In the genomic region with DNA sequence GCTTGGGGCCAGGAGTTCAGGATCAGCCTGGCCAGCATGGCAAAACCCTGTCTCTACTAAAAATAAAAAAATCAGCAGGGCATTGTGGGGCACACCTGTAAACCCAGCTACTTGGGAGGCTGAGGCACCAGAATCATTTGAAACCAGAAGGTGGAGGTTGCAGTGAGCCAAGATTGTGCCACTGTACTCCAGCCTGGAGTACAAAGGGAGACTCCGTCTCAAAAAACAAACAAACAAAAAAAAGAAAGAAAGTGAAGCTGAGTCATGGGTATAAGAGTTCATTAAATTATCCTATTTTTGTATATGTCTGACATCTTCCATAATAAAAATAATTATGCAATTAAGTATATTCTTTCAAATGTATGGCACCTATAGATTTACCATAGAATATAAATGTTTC, we compare ENCODE assay signal across 9 cellular contexts.
"Had no signal": no experiment of that assay in that cellular context is flagged by ENCODE, and none has a peak within 500 bp of the region (broad histone marks: within the 10 kb centered on the region; RNA-seq: fewer than 3 reads in every experiment).

No MANE protein-coding gene starts in this region.

- H3K4me3 Mint-ChIP-seq: HFFc6, IgD-negative memory B cell had no signal

- ATAC-seq: HCT116 had no signal

- H3K36me3 Mint-ChIP-seq: IgD-negative memory B cell had no signal

- H3K27ac ChIP-seq: GM23248 had no signal

- H3K9me3 ChIP-seq: HAP-1 had no signal

- H3K4me1 ChIP-seq: HAP-1 had no signal

- H3K27ac Mint-ChIP-seq: HFFc6, IgD-negative memory B cell had no signal

- H3K9ac ChIP-seq: GM23248 had no signal

- H3K4me1 Mint-ChIP-seq: IgD-negative memory B cell had no signal

- H3K4me3 ChIP-seq: GM23248, HAP-1 had no signal

- FAIRE-seq: HTR-8/SVneo had no signal

- H3K27me3 Mint-ChIP-seq: IgD-negative memory B cell had no signal

- DNase-seq: GM23248, GOT3, H7, HFFc6, KBM-7 had no signal
